In genomic region chr22:36775966-36776669, GRCh38 we compare ENCODE assay signal across 1 cellular context.
A peak's percentile ranks its signal among the peaks of the same experiment; 100 is the strongest.
TF ChIP-seq lines count a peak whose summit lies in the region.

IFT27 (minus strand) TSS chr22:36776119; CDS start chr22:36775707, 412 bp downstream.

TF ChIP-seq in K562, 482 proteins besides CTCF, POLR2A, EP300 and RAD21 (continued from another document and continues in another):
- TF ChIP-seq, protein P1, sequence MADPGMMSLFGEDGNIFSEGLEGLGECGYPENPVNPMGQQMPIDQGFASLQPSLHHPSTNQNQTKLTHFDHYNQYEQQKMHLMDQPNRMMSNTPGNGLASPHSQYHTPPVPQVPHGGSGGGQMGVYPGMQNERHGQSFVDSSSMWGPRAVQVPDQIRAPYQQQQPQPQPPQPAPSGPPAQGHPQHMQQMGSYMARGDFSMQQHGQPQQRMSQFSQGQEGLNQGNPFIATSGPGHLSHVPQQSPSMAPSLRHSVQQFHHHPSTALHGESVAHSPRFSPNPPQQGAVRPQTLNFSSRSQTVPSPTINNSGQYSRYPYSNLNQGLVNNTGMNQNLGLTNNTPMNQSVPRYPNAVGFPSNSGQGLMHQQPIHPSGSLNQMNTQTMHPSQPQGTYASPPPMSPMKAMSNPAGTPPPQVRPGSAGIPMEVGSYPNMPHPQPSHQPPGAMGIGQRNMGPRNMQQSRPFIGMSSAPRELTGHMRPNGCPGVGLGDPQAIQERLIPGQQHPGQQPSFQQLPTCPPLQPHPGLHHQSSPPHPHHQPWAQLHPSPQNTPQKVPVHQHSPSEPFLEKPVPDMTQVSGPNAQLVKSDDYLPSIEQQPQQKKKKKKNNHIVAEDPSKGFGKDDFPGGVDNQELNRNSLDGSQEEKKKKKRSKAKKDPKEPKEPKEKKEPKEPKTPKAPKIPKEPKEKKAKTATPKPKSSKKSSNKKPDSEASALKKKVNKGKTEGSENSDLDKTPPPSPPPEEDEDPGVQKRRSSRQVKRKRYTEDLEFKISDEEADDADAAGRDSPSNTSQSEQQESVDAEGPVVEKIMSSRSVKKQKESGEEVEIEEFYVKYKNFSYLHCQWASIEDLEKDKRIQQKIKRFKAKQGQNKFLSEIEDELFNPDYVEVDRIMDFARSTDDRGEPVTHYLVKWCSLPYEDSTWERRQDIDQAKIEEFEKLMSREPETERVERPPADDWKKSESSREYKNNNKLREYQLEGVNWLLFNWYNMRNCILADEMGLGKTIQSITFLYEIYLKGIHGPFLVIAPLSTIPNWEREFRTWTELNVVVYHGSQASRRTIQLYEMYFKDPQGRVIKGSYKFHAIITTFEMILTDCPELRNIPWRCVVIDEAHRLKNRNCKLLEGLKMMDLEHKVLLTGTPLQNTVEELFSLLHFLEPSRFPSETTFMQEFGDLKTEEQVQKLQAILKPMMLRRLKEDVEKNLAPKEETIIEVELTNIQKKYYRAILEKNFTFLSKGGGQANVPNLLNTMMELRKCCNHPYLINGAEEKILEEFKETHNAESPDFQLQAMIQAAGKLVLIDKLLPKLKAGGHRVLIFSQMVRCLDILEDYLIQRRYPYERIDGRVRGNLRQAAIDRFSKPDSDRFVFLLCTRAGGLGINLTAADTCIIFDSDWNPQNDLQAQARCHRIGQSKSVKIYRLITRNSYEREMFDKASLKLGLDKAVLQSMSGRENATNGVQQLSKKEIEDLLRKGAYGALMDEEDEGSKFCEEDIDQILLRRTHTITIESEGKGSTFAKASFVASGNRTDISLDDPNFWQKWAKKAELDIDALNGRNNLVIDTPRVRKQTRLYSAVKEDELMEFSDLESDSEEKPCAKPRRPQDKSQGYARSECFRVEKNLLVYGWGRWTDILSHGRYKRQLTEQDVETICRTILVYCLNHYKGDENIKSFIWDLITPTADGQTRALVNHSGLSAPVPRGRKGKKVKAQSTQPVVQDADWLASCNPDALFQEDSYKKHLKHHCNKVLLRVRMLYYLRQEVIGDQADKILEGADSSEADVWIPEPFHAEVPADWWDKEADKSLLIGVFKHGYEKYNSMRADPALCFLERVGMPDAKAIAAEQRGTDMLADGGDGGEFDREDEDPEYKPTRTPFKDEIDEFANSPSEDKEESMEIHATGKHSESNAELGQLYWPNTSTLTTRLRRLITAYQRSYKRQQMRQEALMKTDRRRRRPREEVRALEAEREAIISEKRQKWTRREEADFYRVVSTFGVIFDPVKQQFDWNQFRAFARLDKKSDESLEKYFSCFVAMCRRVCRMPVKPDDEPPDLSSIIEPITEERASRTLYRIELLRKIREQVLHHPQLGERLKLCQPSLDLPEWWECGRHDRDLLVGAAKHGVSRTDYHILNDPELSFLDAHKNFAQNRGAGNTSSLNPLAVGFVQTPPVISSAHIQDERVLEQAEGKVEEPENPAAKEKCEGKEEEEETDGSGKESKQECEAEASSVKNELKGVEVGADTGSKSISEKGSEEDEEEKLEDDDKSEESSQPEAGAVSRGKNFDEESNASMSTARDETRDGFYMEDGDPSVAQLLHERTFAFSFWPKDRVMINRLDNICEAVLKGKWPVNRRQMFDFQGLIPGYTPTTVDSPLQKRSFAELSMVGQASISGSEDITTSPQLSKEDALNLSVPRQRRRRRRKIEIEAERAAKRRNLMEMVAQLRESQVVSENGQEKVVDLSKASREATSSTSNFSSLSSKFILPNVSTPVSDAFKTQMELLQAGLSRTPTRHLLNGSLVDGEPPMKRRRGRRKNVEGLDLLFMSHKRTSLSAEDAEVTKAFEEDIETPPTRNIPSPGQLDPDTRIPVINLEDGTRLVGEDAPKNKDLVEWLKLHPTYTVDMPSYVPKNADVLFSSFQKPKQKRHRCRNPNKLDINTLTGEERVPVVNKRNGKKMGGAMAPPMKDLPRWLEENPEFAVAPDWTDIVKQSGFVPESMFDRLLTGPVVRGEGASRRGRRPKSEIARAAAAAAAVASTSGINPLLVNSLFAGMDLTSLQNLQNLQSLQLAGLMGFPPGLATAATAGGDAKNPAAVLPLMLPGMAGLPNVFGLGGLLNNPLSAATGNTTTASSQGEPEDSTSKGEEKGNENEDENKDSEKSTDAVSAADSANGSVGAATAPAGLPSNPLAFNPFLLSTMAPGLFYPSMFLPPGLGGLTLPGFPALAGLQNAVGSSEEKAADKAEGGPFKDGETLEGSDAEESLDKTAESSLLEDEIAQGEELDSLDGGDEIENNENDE (IDR thresholded peaks at IDR 0.05; ENCODE audit: low read depth, low read length): no peak
- TF ChIP-seq LARP7 (IDR thresholded peaks at IDR 0.05): no peak
- no peak for TF ChIP-seq ETV6 (IDR thresholded peaks at IDR 0.05; ENCODE audit: borderline replicate concordance in 1 of 2, low read depth in 2 of 2, low read length in 1 of 2)
- no peak for TF ChIP-seq ETV6 (CRISPR knock-in tag; IDR thresholded peaks at IDR 0.05; ENCODE audit: borderline replicate concordance)
- no peak for TF ChIP-seq ILK (tag; IDR thresholded peaks at IDR 0.05; ENCODE audit: borderline replicate concordance, low read depth)
- TF ChIP-seq KLF10 (CRISPR knock-in tag; IDR thresholded peaks at IDR 0.05): no peak
- TF ChIP-seq MNT (conservative IDR thresholded peaks at IDR 0.05): no peak
- TF ChIP-seq ZNF79 (CRISPR knock-in tag; IDR thresholded peaks at IDR 0.05; ENCODE audit: low read depth): no peak
- TF ChIP-seq CBX8 (IDR thresholded peaks at IDR 0.05; ENCODE audit: borderline replicate concordance, extremely low read depth, low read depth, low read length, poor library complexity, severe bottlenecking): no peak
- TF ChIP-seq, protein P2, sequence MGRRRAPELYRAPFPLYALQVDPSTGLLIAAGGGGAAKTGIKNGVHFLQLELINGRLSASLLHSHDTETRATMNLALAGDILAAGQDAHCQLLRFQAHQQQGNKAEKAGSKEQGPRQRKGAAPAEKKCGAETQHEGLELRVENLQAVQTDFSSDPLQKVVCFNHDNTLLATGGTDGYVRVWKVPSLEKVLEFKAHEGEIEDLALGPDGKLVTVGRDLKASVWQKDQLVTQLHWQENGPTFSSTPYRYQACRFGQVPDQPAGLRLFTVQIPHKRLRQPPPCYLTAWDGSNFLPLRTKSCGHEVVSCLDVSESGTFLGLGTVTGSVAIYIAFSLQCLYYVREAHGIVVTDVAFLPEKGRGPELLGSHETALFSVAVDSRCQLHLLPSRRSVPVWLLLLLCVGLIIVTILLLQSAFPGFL (CRISPR knock-in tag; IDR thresholded peaks at IDR 0.05): no peak
- TF ChIP-seq SAP30 (IDR thresholded peaks at IDR 0.05; ENCODE audit: borderline replicate concordance, insufficient read depth, low read depth, low read length, poor library complexity, severe bottlenecking): no peak
- TF ChIP-seq, protein P3, sequence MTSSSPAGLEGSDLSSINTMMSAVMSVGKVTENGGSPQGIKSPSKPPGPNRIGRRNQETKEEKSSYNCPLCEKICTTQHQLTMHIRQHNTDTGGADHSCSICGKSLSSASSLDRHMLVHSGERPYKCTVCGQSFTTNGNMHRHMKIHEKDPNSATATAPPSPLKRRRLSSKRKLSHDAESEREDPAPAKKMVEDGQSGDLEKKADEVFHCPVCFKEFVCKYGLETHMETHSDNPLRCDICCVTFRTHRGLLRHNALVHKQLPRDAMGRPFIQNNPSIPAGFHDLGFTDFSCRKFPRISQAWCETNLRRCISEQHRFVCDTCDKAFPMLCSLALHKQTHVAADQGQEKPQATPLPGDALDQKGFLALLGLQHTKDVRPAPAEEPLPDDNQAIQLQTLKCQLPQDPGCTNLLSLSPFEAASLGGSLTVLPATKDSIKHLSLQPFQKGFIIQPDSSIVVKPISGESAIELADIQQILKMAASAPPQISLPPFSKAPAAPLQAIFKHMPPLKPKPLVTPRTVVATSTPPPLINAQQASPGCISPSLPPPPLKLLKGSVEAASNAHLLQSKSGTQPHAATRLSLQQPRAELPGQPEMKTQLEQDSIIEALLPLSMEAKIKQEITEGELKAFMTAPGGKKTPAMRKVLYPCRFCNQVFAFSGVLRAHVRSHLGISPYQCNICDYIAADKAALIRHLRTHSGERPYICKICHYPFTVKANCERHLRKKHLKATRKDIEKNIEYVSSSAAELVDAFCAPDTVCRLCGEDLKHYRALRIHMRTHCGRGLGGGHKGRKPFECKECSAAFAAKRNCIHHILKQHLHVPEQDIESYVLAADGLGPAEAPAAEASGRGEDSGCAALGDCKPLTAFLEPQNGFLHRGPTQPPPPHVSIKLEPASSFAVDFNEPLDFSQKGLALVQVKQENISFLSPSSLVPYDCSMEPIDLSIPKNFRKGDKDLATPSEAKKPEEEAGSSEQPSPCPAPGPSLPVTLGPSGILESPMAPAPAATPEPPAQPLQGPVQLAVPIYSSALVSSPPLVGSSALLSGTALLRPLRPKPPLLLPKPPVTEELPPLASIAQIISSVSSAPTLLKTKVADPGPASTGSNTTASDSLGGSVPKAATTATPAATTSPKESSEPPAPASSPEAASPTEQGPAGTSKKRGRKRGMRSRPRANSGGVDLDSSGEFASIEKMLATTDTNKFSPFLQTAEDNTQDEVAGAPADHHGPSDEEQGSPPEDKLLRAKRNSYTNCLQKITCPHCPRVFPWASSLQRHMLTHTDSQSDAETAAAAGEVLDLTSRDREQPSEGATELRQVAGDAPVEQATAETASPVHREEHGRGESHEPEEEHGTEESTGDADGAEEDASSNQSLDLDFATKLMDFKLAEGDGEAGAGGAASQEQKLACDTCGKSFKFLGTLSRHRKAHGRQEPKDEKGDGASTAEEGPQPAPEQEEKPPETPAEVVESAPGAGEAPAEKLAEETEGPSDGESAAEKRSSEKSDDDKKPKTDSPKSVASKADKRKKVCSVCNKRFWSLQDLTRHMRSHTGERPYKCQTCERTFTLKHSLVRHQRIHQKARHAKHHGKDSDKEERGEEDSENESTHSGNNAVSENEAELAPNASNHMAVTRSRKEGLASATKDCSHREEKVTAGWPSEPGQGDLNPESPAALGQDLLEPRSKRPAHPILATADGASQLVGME (CRISPR knock-in tag; IDR thresholded peaks at IDR 0.05): no peak
- TF ChIP-seq ATF1 (CRISPR knock-in tag; IDR thresholded peaks at IDR 0.05): no peak
- TF ChIP-seq ATF1 (tag; IDR thresholded peaks at IDR 0.05): peak; percentile 86
- no peak for TF ChIP-seq SREBF2 (CRISPR knock-in tag; IDR thresholded peaks at IDR 0.05)
- no peak for TF ChIP-seq HBP1 (CRISPR knock-in tag; IDR thresholded peaks at IDR 0.05)
- TF ChIP-seq NRF1 (conservative IDR thresholded peaks at IDR 0.05 in 1 of 2, IDR thresholded peaks at IDR 0.05 in 1 of 2): peak; percentile 93 to 94
- TF ChIP-seq, protein P4, sequence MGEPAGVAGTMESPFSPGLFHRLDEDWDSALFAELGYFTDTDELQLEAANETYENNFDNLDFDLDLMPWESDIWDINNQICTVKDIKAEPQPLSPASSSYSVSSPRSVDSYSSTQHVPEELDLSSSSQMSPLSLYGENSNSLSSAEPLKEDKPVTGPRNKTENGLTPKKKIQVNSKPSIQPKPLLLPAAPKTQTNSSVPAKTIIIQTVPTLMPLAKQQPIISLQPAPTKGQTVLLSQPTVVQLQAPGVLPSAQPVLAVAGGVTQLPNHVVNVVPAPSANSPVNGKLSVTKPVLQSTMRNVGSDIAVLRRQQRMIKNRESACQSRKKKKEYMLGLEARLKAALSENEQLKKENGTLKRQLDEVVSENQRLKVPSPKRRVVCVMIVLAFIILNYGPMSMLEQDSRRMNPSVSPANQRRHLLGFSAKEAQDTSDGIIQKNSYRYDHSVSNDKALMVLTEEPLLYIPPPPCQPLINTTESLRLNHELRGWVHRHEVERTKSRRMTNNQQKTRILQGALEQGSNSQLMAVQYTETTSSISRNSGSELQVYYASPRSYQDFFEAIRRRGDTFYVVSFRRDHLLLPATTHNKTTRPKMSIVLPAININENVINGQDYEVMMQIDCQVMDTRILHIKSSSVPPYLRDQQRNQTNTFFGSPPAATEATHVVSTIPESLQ (CRISPR knock-in tag; IDR thresholded peaks at IDR 0.05): no peak
- no peak for TF ChIP-seq BRCA1 (IDR thresholded peaks at IDR 0.05)
- TF ChIP-seq BRCA1 (CRISPR knock-in tag; IDR thresholded peaks at IDR 0.05): no peak
- TF ChIP-seq ZFX (CRISPR knock-in tag; IDR thresholded peaks at IDR 0.05): no peak
- TF ChIP-seq RBM25 (IDR thresholded peaks at IDR 0.05; ENCODE audit: low read depth, low read length, severe bottlenecking): peak; percentile 65
- TF ChIP-seq GABPB1 (CRISPR knock-in tag; IDR thresholded peaks at IDR 0.05): no peak
- TF ChIP-seq NEUROD1 (IDR thresholded peaks at IDR 0.05; ENCODE audit: borderline replicate concordance, low read depth, low read length, partially characterized antibody): peak; percentile 50
- TF ChIP-seq E4F1 (CRISPR knock-in tag; IDR thresholded peaks at IDR 0.05; ENCODE audit: borderline replicate concordance): no peak
- no peak for TF ChIP-seq ELF1 (tag; IDR thresholded peaks at IDR 0.05)
- TF ChIP-seq RFX7 (CRISPR knock-in tag; IDR thresholded peaks at IDR 0.05): no peak
- no peak for TF ChIP-seq JUN (IDR thresholded peaks at IDR 0.05; ENCODE audit: borderline replicate concordance, low read depth, low read length)
- TF ChIP-seq JUN (CRISPR knock-in tag; IDR thresholded peaks at IDR 0.05; ENCODE audit: borderline replicate concordance): no peak
- no peak for TF ChIP-seq WHSC1 (IDR thresholded peaks at IDR 0.05; ENCODE audit: low read length)
- TF ChIP-seq ATF7 (IDR thresholded peaks at IDR 0.05): peak; percentile 82
